ENCODE assay signal across 8 cellular contexts in genomic region chr7:33334349-33334748, GRCh38.
A peak's percentile ranks its signal among the peaks of the same experiment; 100 is the strongest.
DNase-seq lines count a peak whose midpoint lies in the region; ATAC-seq and TF ChIP-seq lines count a peak whose summit lies in the region.

No MANE protein-coding gene starts in this region.

- H3K4me2 ChIP-seq in GM23248 (ENCODE audit: unreplicated experiment) = no peak overlapping the region

- H3K4me3 ChIP-seq in A673 (ENCODE audit: low read depth, low read length, poor library complexity, severe bottlenecking) (no peak overlapping the region), GM23248 (no peak overlapping the region), fibroblast of mammary gland (ENCODE audit: control insufficient read depth, low read depth, low read length) (no peak overlapping the region), coronary artery (no peak overlapping the region)
- no peak overlapping the region for H3K4me3 ChIP-seq in CD8-positive, alpha-beta T cell (ENCODE audit: low read depth, low read length)

- H3K9ac ChIP-seq in GM23248 = no peak overlapping the region

- CTCF ChIA-PET in A673 (lab: Charles Lee) = interaction anchor here (1.3 kb wide), 1 partner anchor 598 kb away, joined by 6 read pairs; no protein-coding TSS in a partner anchor
- CTCF ChIA-PET in CD8-positive, alpha-beta T cell (lab: Charles Lee) = no interaction called here

- H3K27ac Mint-ChIP-seq in CD8-positive, alpha-beta T cell = no peak overlapping the region

- DNase-seq in A673 (ENCODE audit: low spot score) (peak; percentile 39), GM23248 (peak; percentile 22), NCI-H69 (lab: John Stamatoyannopoulos, UW) (peak; percentile 36), fibroblast of mammary gland (ENCODE audit: low read depth) (peak; percentile 31), posterior vena cava (ENCODE audit: low spot score) (no peak), coronary artery (ENCODE audit: low spot score) (no peak)
- no peak for DNase-seq in stimulated activated CD8-positive, alpha-beta memory T cell treated with anti-CD3 and anti-CD28 coated beads, Interleukin-4, amount 100 ng/mL, for 48 hours
- DNase-seq in CD8-positive, alpha-beta T cell = no peak

- H3K4me1 ChIP-seq in A673 (ENCODE audit: insufficient read depth, low read length, poor library complexity, severe bottlenecking) (no peaks in the 10 kb centered on the region), GM23248 (ENCODE audit: insufficient read depth) (peaks cover 7% of the 10 kb centered on the region; the same call in 1 of the 2 replicates)
- no peaks in the 10 kb centered on the region for H3K4me1 ChIP-seq in CD8-positive, alpha-beta T cell (ENCODE audit: insufficient read depth, low read length)

- WGBS in GM23248 (ENCODE audit: low coverage in 1 of 2, low lambda C conversion rate in 2 of 2, missing lambda C conversion rate in 2 of 2), 2 experiments = 92 to 96% methylated on average over 3 of the region's 3 CpGs

- H3K36me3 Mint-ChIP-seq in CD8-positive, alpha-beta T cell = peaks cover 16% of the 10 kb centered on the region

- H3K79me2 ChIP-seq in GM23248 (ENCODE audit: insufficient read depth) = no peaks in the 10 kb centered on the region

- BruUV-seq in A673 (replicated peaks; lab: Mats Ljungman, UMichigan) = no TSS peak

- no peaks in the 10 kb centered on the region for H3K27me3 ChIP-seq in A673 (replicated peaks; ENCODE audit: insufficient read depth, low read depth, low read length, poor library complexity)
- H3K27me3 ChIP-seq in GM23248 (replicated peaks; ENCODE audit: insufficient read depth) = no peaks in the 10 kb centered on the region
- no peaks in the 10 kb centered on the region for H3K27me3 ChIP-seq in CD8-positive, alpha-beta T cell (ENCODE audit: insufficient read depth, low read length)

- no peak for ATAC-seq in CD8-positive, alpha-beta T cell

- in situ Hi-C loops in GM23248 (cut with MboI) = no loop called here

- TF ChIP-seq CTCF in A673 (conservative IDR thresholded peaks at IDR 0.05; ENCODE audit: low read depth, low read length) (peak; percentile 58), fibroblast of mammary gland (conservative IDR thresholded peaks at IDR 0.05; ENCODE audit: control insufficient read depth, insufficient read depth, low read depth, low read length) (peak; percentile 42), coronary artery (IDR thresholded peaks at IDR 0.05) (no peak)
- no peak for TF ChIP-seq CTCF in CD8-positive, alpha-beta T cell (IDR thresholded peaks at IDR 0.05)

- H4K20me1 ChIP-seq in GM23248 (ENCODE audit: insufficient read depth) = no peaks in the 10 kb centered on the region

- H3K36me3 ChIP-seq in A673 (ENCODE audit: insufficient read depth, low read length, poor library complexity, severe bottlenecking) (no peaks in the 10 kb centered on the region), GM23248 (ENCODE audit: low read depth) (no peaks in the 10 kb centered on the region)
- H3K36me3 ChIP-seq in CD8-positive, alpha-beta T cell (ENCODE audit: insufficient read depth, low read length) = no peaks in the 10 kb centered on the region

- H3K27me3 Mint-ChIP-seq in CD8-positive, alpha-beta T cell (ENCODE audit: low read depth) = no peaks in the 10 kb centered on the region

- H3K9me3 ChIP-seq in A673 (ENCODE audit: low read depth, low read length, poor library complexity, severe bottlenecking) = no peaks in the 10 kb centered on the region
- H3K9me3 ChIP-seq in GM23248 (ENCODE audit: low read depth) = no peaks in the 10 kb centered on the region
- no peaks in the 10 kb centered on the region for H3K9me3 ChIP-seq in CD8-positive, alpha-beta T cell (ENCODE audit: low read length)

- intact Hi-C loops in A673 (cut with micrococcal nuclease; ENCODE audit: unreplicated experiment) = loop anchor here (5.0 to 10.0 kb wide), 2 partner anchors 418 to 600 kb away; no protein-coding TSS in a partner anchor
- intact Hi-C loops in posterior vena cava (cut with DNase I) = no loop called here
- intact Hi-C loops in CD8-positive, alpha-beta T cell (cut with DNase I, micrococcal nuclease) = no loop called here

- no peaks in the 10 kb centered on the region for H3K9me2 ChIP-seq in GM23248 (ENCODE audit: insufficient read depth)

- H3K27ac ChIP-seq in A673 (ENCODE audit: low read depth, low read length, poor library complexity, severe bottlenecking) = no peak overlapping the region
- H3K27ac ChIP-seq in GM23248 = no peak overlapping the region
- no peak overlapping the region for H3K27ac ChIP-seq in coronary artery
- H3K27ac ChIP-seq in CD8-positive, alpha-beta T cell (ENCODE audit: low read depth, low read length) = no peak overlapping the region

- H3F3A ChIP-seq in GM23248 (ENCODE audit: insufficient read depth) = 0 out of 2 replicates have a peak, but pooled peaks cover 3% of the 10 kb centered on the region

- H3K9me3 Mint-ChIP-seq in CD8-positive, alpha-beta T cell = no peaks in the 10 kb centered on the region

- H3K4me1 Mint-ChIP-seq in CD8-positive, alpha-beta T cell (ENCODE audit: low read depth) = no peaks in the 10 kb centered on the region

- POLR2A ChIA-PET in A673 (lab: Charles Lee; ENCODE audit: low non-redundant PET) = interaction anchor here (0.6 kb wide), 1 partner anchor 74 kb away, joined by 3 read pairs; no protein-coding TSS in a partner anchor
- POLR2A ChIA-PET in CD8-positive, alpha-beta T cell (lab: Charles Lee) = no interaction called here

- no peak overlapping the region for H2AFZ ChIP-seq in GM23248

- no peak overlapping the region for H3K4me3 Mint-ChIP-seq in CD8-positive, alpha-beta T cell

Comparison
In these comparisons a context has a peak if more than half of its experiments do, and no peak if none do; other contexts are left out.
1. DNase-seq: peak in A673 (single experiment), GM23248 (single experiment), NCI-H69 (single experiment) and fibroblast of mammary gland (single experiment); none in stimulated activated CD8-positive, alpha-beta memory T cell treated with anti-CD3 and anti-CD28 coated beads, Interleukin-4, amount 100 ng/mL, for 48 hours (single experiment), posterior vena cava (single experiment), coronary artery (single experiment) and CD8-positive, alpha-beta T cell (0 of 7).
2. CTCF ChIP-seq: peak in A673 (single experiment) and fibroblast of mammary gland (single experiment); none in coronary artery (single experiment) and CD8-positive, alpha-beta T cell (single experiment).